ENCODE assay signal across 18 cellular contexts in genomic region chr7:47197508-47197907, GRCh38.
"Had no signal": no experiment of that assay in that cellular context is flagged by ENCODE, and none has a peak within 500 bp of the region (broad histone marks: within the 10 kb centered on the region; RNA-seq: fewer than 3 reads in every experiment).

No MANE protein-coding gene starts in this region.

- DNase-seq: hypothalamus; immature natural killer cell; islet precursor cell; left ventricle myocardium inferior; mesendoderm; midbrain; mucosa of descending colon; naive thymus-derived CD4-positive, alpha-beta T cell; ovary; right lobe of liver; stimulated activated CD4-positive, alpha-beta T cell treated with anti-CD3 and anti-CD28 coated beads, Interleukin-1b, Interleukin-23, amount 100 ng/mL, for 48 hours; stimulated activated CD4-positive, alpha-beta T cell treated with anti-CD3 and anti-CD28 coated beads, Interleukin-4, amount 100 ng/mL, for 1 hour; stimulated activated naive B cell treated with anti-CD40 and anti-IgM and Interleukin-4, amounts not matched to agents 10 μg/mL and 1 μg/mL and 100 μg/mL, for 72 hours; stimulated activated naive CD8-positive, alpha-beta T cell treated with anti-CD3 and anti-CD28 coated beads, Interleukin-15, Interleukin-2, amounts not matched to agents 100 U/mL and 50 U/mL, for 24 hours; stomach; tibial artery; trophoblast cell; upper lobe of right lung had no signal
